17 cellular contexts compared by ENCODE assay signal in the genomic region with DNA sequence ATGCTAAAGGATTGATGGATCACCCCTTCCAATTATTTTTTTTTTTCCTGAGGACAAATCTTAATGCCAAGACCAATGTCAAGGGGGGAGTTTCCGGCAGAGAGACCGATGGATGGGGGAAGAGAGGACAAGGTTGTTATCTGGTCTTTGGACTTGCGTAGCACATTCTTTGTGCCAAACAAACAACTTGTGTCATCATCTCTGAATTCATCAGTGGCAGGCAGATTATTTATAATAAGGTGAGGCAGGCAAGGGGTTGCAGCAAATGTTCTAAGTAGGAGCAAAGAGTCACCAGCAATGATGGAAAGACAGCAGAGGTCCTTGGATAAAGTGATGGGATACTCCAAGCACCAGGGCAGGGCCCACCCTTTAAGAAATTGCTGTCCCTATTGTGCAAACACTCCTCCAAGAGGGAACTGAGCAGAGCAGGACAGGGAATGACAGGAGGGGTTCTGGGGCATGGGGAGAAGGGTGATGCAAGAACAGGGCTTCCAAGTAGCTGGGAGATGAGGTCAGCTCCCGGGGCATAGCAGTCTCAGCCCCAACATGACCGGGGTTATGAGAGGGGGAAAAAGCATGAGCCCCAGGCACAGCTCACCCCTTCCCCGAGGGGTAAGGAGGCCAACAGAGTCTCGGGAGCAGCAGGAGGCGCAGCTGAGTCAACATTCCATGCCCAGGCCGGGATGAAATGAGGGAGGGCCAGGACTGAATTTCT. TPM values are rescaled to one million over a fixed set of nuclear protein-coding genes. Genes with fewer than 3 reads are reported as not detected.
DNase-seq lines count a peak whose midpoint lies in the region; TF ChIP-seq lines count a peak whose summit lies in the region.
"Had no signal": no experiment of that assay in that cellular context is flagged by ENCODE, and none has a peak within 500 bp of the region (broad histone marks: within the 10 kb centered on the region; RNA-seq: fewer than 3 reads in every experiment).

No MANE protein-coding gene starts in this region.

- peaks cover 14% of the 10 kb centered on the region for H4K20me1 ChIP-seq in SK-N-SH (ENCODE audit: insufficient read depth)

- peaks cover 10 to 12% of the 10 kb centered on the region in 2 experiments for H3K36me3 ChIP-seq in SK-N-SH (replicated peaks in 1 of 2; ENCODE audit: control insufficient read depth in 1 of 2, insufficient read depth in 2 of 2, low read length in 1 of 2)
- H3K36me3 ChIP-seq: HAP-1 had no signal

- H3K27me3 ChIP-seq in SK-N-SH (ENCODE audit: insufficient read depth), result no peaks in the 10 kb centered on the region
- H3K27me3 ChIP-seq: heart left ventricle, vagina had no signal

- no peaks in the 10 kb centered on the region for H3K9me3 ChIP-seq in SK-N-SH
- H3K9me3 ChIP-seq: HAP-1, heart left ventricle, vagina had no signal

- TF ChIP-seq RAD21 in SK-N-SH (IDR thresholded peaks at IDR 0.05; ENCODE audit: low read length), result no peak

- TF ChIP-seq CTCF in SK-N-SH (IDR thresholded peaks at IDR 0.05), result peak; percentile 36
- TF ChIP-seq CTCF in retinal pigment epithelial cell (conservative IDR thresholded peaks at IDR 0.05; ENCODE audit: low read depth, low read length), result peak; percentile 27

- H3F3A ChIP-seq in SK-N-SH (replicated peaks; ENCODE audit: insufficient read depth), result peaks cover 38% of the 10 kb centered on the region

- TF ChIP-seq EP300 in SK-N-SH (IDR thresholded peaks at IDR 0.05; ENCODE audit: borderline replicate concordance in 1 of 2, low read depth in 1 of 2, low read length in 1 of 2), result no peak

- peaks cover 0 to 4% of the 10 kb centered on the region in 2 experiments; a peak in 1 of 4 replicates for H3K4me1 ChIP-seq in SK-N-SH (ENCODE audit: control insufficient read depth in 1 of 2, insufficient read depth in 2 of 2, low read depth in 1 of 2, low read length in 1 of 2)
- H3K4me1 ChIP-seq: HAP-1 had no signal

- H3K79me2 ChIP-seq in SK-N-SH (ENCODE audit: insufficient read depth), result no peaks in the 10 kb centered on the region

- CTCF ChIA-PET in SK-N-SH (lab: Yijun Ruan, JAX), result interaction anchor here (1.0 to 4.9 kb wide), 3 partner anchors 13 to 180 kb away, joined by 3 to 31 read pairs (median 5); no protein-coding TSS in a partner anchor

- H3K27ac ChIP-seq in SK-N-SH (ENCODE audit: low read depth in 2 of 2, low read length in 1 of 2), result no peak overlapping the region
- H3K27ac ChIP-seq: heart left ventricle, vagina had no signal

- DNase-seq in GM03348 (ENCODE audit: low spot score), result peak; percentile 42
- no peak for DNase-seq in SK-N-SH
- peak; percentile 35 for DNase-seq in fibroblast of gingiva (ENCODE audit: low read depth)
- no peak for DNase-seq in retinal pigment epithelial cell (ENCODE audit: low read depth)
- no peak for DNase-seq in T-helper 2 cell
- no peak for DNase-seq in mucosa of gallbladder (ENCODE audit: low spot score)
- DNase-seq in putamen (ENCODE audit: low spot score), result no peak
- DNase-seq: activated CD4-positive, alpha-beta memory T cell treated with anti-CD3 and anti-CD28 coated beads, Interleukin-2, amount 10 ng/mL, durations not matched to agents 7 days and 5 days; activated effector memory CD4-positive, alpha-beta T cell treated with anti-CD3 and anti-CD28 coated beads, Interleukin-2, amount 50 U/mL, for 16 hours; CD8-positive, alpha-beta memory T cell; effector memory CD8-positive, alpha-beta T cell; heart left ventricle; NCI-H2029 treated with DMSO at 0.1 percent for 48 hours; right cardiac atrium; stimulated activated naive CD4-positive, alpha-beta T cell treated with Interleukin-2 at 50 U/mL for 16 hours had no signal

- H3K4me3 ChIP-seq in SK-N-SH (ENCODE audit: low read depth in 2 of 2, low read length in 1 of 2) (no peak overlapping the region), retinal pigment epithelial cell (ENCODE audit: low read length) (no peak overlapping the region)
- H3K4me3 ChIP-seq: HAP-1, heart left ventricle, vagina had no signal

- no peak overlapping the region for H2AFZ ChIP-seq in SK-N-SH (ENCODE audit: low read depth)

- H3K9me2 ChIP-seq in SK-N-SH, result no peaks in the 10 kb centered on the region

- no peak overlapping the region for H3K4me2 ChIP-seq in SK-N-SH

- no peak overlapping the region for H3K9ac ChIP-seq in SK-N-SH

- 91% methylated on average over 9 of the region's 9 CpGs for WGBS in SK-N-SH (ENCODE audit: low lambda C conversion rate)

- POLR2A ChIA-PET in SK-N-SH (lab: Yijun Ruan, JAX), result no interaction called here

TF ChIP-seq in SK-N-SH, 30 proteins besides CTCF, POLR2A, EP300 and RAD21:
- no peak for TF ChIP-seq USF1 (IDR thresholded peaks at IDR 0.05; ENCODE audit: borderline replicate concordance, low read depth)
- TF ChIP-seq RFX5 (IDR thresholded peaks at IDR 0.05; ENCODE audit: low read length), result no peak

RNA-seq across cellular contexts. Expression of gene ANXA2, which starts 57.4 kb away (rescaled TPM):
- polyA plus RNA-seq in SK-N-SH (2012; rRNA removed), result 4,669 and 5,711 TPM in 2 replicates
- polyA plus RNA-seq in SK-N-SH (2012; cell fraction: cytosol; rRNA removed), result 5,477 and 5,705 TPM in 2 replicates
- 2,958 and 4,347 TPM in 2 replicates for polyA plus RNA-seq in SK-N-SH (2012; cell fraction: nucleus; rRNA removed)
- total RNA-seq in mucosa of gallbladder, result 733 TPM

Comparison
In these comparisons a context has a peak if more than half of its experiments do, and no peak if none do; other contexts are left out.
1. DNase-seq: peak in GM03348 (single experiment) and fibroblast of gingiva (single experiment); none in SK-N-SH (single experiment), retinal pigment epithelial cell (single experiment), T-helper 2 cell (0 of 5), mucosa of gallbladder (single experiment) and putamen (single experiment).